In the genomic region with DNA sequence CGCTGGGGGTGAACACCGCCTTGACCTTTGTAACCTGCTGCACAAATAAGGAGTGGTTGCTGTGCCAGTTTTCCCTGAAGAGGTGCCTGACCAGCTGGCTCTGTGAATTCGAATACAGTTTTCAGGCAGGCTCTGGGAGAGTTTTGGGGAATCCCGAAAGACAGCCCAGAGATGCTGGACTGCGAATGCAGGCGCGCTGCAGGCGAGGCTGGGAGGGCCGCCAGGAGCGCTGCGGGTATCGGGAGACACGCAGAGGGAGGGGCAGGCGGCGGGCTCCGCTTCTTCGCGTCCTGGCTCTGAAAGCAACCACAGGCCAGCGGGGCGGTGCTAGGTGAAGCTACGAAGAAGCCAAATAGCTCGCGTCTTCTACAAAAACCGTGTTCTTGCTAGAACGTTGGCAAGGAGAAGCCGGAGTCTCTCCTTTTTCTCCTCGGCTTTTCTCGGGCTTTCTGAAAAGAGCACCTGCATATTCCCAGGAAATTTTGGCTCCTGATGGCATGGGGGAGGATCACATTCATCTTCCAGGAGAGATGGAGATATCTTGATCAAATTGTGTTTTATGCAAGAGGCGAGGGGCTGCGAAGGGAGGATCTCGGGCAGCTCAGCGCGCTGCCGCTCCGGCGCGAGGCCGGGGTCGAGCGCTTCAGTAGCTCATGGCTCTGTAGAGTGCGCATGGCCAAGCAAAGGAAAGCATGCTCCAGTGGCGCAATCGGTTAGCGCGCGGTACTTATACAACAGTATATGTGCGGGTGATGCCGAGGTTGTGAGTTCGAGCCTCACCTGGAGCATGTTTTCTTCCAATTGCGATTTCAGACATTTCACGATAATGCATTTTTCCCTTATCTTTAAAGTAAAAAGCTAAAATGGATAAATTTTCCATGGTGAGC, we compare ENCODE assay signal across 1 cellular context.
TF ChIP-seq lines count a peak whose summit lies in the region.

No MANE protein-coding gene starts in this region.

TF ChIP-seq in WTC11, 78 proteins besides CTCF, POLR2A, EP300 and RAD21 (continued from another document and continues in another):
- TF ChIP-seq, protein P1, sequence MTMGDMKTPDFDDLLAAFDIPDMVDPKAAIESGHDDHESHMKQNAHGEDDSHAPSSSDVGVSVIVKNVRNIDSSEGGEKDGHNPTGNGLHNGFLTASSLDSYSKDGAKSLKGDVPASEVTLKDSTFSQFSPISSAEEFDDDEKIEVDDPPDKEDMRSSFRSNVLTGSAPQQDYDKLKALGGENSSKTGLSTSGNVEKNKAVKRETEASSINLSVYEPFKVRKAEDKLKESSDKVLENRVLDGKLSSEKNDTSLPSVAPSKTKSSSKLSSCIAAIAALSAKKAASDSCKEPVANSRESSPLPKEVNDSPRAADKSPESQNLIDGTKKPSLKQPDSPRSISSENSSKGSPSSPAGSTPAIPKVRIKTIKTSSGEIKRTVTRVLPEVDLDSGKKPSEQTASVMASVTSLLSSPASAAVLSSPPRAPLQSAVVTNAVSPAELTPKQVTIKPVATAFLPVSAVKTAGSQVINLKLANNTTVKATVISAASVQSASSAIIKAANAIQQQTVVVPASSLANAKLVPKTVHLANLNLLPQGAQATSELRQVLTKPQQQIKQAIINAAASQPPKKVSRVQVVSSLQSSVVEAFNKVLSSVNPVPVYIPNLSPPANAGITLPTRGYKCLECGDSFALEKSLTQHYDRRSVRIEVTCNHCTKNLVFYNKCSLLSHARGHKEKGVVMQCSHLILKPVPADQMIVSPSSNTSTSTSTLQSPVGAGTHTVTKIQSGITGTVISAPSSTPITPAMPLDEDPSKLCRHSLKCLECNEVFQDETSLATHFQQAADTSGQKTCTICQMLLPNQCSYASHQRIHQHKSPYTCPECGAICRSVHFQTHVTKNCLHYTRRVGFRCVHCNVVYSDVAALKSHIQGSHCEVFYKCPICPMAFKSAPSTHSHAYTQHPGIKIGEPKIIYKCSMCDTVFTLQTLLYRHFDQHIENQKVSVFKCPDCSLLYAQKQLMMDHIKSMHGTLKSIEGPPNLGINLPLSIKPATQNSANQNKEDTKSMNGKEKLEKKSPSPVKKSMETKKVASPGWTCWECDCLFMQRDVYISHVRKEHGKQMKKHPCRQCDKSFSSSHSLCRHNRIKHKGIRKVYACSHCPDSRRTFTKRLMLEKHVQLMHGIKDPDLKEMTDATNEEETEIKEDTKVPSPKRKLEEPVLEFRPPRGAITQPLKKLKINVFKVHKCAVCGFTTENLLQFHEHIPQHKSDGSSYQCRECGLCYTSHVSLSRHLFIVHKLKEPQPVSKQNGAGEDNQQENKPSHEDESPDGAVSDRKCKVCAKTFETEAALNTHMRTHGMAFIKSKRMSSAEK (CRISPR knock-in tag; IDR thresholded peaks at IDR 0.05; ENCODE audit: borderline replicate concordance), result no peak
- TF ChIP-seq ZNF219 (CRISPR knock-in tag; IDR thresholded peaks at IDR 0.05; ENCODE audit: borderline replicate concordance) (no peak), CBFB (CRISPR knock-in tag; IDR thresholded peaks at IDR 0.05; ENCODE audit: low read depth) (no peak), MXD4 (CRISPR knock-in tag; IDR thresholded peaks at IDR 0.05; ENCODE audit: borderline replicate concordance) (no peak), ATF1 (CRISPR knock-in tag; IDR thresholded peaks at IDR 0.05) (no peak), ZNF232 (CRISPR knock-in tag; IDR thresholded peaks at IDR 0.05) (peak; percentile 38; the same call in 1 of the 2 replicates), SOX15 (CRISPR knock-in tag; IDR thresholded peaks at IDR 0.05) (no peak), CREM (CRISPR knock-in tag; IDR thresholded peaks at IDR 0.05) (no peak), FOXK1 (CRISPR knock-in tag; IDR thresholded peaks at IDR 0.05) (peak; percentile 68), NR3C1 (CRISPR knock-in tag; conservative IDR thresholded peaks at IDR 0.05; ENCODE audit: low read depth) (no peak), TP53 (CRISPR knock-in tag; IDR thresholded peaks at IDR 0.05) (no peak), OVOL2 (CRISPR knock-in tag; IDR thresholded peaks at IDR 0.05; ENCODE audit: borderline replicate concordance) (no peak), NFYB (CRISPR knock-in tag; conservative IDR thresholded peaks at IDR 0.05; ENCODE audit: low read depth) (no peak), SP1 (CRISPR knock-in tag; conservative IDR thresholded peaks at IDR 0.05) (0 out of 2 replicates have a peak, but pooled peaks have one; percentile 19), RELA (CRISPR knock-in tag; IDR thresholded peaks at IDR 0.05; ENCODE audit: borderline replicate concordance) (no peak), ZBTB21 (CRISPR knock-in tag; IDR thresholded peaks at IDR 0.05; ENCODE audit: borderline replicate concordance) (no peak), NFE2L1 (CRISPR knock-in tag; IDR thresholded peaks at IDR 0.05) (0 out of 2 replicates have a peak, but pooled peaks have one; percentile 25), RORB (CRISPR knock-in tag; IDR thresholded peaks at IDR 0.05) (no peak), ESRRA (CRISPR knock-in tag; IDR thresholded peaks at IDR 0.05; ENCODE audit: borderline replicate concordance) (no peak)
- TF ChIP-seq, protein P2, sequence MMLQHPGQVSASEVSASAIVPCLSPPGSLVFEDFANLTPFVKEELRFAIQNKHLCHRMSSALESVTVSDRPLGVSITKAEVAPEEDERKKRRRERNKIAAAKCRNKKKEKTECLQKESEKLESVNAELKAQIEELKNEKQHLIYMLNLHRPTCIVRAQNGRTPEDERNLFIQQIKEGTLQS (CRISPR knock-in tag; conservative IDR thresholded peaks at IDR 0.05), result no peak
- TF ChIP-seq, protein P3, sequence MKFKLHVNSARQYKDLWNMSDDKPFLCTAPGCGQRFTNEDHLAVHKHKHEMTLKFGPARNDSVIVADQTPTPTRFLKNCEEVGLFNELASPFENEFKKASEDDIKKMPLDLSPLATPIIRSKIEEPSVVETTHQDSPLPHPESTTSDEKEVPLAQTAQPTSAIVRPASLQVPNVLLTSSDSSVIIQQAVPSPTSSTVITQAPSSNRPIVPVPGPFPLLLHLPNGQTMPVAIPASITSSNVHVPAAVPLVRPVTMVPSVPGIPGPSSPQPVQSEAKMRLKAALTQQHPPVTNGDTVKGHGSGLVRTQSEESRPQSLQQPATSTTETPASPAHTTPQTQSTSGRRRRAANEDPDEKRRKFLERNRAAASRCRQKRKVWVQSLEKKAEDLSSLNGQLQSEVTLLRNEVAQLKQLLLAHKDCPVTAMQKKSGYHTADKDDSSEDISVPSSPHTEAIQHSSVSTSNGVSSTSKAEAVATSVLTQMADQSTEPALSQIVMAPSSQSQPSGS (CRISPR knock-in tag; IDR thresholded peaks at IDR 0.05; ENCODE audit: borderline replicate concordance, low read depth), result no peak
- TF ChIP-seq, protein P4, sequence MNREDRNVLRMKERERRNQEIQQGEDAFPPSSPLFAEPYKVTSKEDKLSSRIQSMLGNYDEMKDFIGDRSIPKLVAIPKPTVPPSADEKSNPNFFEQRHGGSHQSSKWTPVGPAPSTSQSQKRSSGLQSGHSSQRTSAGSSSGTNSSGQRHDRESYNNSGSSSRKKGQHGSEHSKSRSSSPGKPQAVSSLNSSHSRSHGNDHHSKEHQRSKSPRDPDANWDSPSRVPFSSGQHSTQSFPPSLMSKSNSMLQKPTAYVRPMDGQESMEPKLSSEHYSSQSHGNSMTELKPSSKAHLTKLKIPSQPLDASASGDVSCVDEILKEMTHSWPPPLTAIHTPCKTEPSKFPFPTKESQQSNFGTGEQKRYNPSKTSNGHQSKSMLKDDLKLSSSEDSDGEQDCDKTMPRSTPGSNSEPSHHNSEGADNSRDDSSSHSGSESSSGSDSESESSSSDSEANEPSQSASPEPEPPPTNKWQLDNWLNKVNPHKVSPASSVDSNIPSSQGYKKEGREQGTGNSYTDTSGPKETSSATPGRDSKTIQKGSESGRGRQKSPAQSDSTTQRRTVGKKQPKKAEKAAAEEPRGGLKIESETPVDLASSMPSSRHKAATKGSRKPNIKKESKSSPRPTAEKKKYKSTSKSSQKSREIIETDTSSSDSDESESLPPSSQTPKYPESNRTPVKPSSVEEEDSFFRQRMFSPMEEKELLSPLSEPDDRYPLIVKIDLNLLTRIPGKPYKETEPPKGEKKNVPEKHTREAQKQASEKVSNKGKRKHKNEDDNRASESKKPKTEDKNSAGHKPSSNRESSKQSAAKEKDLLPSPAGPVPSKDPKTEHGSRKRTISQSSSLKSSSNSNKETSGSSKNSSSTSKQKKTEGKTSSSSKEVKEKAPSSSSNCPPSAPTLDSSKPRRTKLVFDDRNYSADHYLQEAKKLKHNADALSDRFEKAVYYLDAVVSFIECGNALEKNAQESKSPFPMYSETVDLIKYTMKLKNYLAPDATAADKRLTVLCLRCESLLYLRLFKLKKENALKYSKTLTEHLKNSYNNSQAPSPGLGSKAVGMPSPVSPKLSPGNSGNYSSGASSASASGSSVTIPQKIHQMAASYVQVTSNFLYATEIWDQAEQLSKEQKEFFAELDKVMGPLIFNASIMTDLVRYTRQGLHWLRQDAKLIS (CRISPR knock-in tag; IDR thresholded peaks at IDR 0.05; ENCODE audit: borderline replicate concordance), result 0 out of 2 replicates have a peak, but pooled peaks have one; percentile 27
- TF ChIP-seq, protein P5, sequence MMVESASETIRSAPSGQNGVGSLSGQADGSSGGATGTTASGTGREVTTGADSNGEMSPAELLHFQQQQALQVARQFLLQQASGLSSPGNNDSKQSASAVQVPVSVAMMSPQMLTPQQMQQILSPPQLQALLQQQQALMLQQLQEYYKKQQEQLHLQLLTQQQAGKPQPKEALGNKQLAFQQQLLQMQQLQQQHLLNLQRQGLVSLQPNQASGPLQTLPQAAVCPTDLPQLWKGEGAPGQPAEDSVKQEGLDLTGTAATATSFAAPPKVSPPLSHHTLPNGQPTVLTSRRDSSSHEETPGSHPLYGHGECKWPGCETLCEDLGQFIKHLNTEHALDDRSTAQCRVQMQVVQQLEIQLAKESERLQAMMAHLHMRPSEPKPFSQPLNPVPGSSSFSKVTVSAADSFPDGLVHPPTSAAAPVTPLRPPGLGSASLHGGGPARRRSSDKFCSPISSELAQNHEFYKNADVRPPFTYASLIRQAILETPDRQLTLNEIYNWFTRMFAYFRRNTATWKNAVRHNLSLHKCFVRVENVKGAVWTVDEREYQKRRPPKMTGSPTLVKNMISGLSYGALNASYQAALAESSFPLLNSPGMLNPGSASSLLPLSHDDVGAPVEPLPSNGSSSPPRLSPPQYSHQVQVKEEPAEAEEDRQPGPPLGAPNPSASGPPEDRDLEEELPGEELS (CRISPR knock-in tag; IDR thresholded peaks at IDR 0.05), result 0 out of 2 replicates have a peak, but pooled peaks have one; percentile 80
- TF ChIP-seq, protein P6, sequence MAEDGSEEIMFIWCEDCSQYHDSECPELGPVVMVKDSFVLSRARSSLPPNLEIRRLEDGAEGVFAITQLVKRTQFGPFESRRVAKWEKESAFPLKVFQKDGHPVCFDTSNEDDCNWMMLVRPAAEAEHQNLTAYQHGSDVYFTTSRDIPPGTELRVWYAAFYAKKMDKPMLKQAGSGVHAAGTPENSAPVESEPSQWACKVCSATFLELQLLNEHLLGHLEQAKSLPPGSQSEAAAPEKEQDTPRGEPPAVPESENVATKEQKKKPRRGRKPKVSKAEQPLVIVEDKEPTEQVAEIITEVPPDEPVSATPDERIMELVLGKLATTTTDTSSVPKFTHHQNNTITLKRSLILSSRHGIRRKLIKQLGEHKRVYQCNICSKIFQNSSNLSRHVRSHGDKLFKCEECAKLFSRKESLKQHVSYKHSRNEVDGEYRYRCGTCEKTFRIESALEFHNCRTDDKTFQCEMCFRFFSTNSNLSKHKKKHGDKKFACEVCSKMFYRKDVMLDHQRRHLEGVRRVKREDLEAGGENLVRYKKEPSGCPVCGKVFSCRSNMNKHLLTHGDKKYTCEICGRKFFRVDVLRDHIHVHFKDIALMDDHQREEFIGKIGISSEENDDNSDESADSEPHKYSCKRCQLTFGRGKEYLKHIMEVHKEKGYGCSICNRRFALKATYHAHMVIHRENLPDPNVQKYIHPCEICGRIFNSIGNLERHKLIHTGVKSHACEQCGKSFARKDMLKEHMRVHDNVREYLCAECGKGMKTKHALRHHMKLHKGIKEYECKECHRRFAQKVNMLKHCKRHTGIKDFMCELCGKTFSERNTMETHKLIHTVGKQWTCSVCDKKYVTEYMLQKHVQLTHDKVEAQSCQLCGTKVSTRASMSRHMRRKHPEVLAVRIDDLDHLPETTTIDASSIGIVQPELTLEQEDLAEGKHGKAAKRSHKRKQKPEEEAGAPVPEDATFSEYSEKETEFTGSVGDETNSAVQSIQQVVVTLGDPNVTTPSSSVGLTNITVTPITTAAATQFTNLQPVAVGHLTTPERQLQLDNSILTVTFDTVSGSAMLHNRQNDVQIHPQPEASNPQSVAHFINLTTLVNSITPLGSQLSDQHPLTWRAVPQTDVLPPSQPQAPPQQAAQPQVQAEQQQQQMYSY (CRISPR knock-in tag; IDR thresholded peaks at IDR 0.05), result no peak
- TF ChIP-seq, protein P7, sequence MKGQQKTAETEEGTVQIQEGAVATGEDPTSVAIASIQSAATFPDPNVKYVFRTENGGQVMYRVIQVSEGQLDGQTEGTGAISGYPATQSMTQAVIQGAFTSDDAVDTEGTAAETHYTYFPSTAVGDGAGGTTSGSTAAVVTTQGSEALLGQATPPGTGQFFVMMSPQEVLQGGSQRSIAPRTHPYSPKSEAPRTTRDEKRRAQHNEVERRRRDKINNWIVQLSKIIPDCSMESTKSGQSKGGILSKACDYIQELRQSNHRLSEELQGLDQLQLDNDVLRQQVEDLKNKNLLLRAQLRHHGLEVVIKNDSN (CRISPR knock-in tag; IDR thresholded peaks at IDR 0.05), result peak; percentile 56; the same call in 1 of the 2 replicates
- TF ChIP-seq, protein P8, sequence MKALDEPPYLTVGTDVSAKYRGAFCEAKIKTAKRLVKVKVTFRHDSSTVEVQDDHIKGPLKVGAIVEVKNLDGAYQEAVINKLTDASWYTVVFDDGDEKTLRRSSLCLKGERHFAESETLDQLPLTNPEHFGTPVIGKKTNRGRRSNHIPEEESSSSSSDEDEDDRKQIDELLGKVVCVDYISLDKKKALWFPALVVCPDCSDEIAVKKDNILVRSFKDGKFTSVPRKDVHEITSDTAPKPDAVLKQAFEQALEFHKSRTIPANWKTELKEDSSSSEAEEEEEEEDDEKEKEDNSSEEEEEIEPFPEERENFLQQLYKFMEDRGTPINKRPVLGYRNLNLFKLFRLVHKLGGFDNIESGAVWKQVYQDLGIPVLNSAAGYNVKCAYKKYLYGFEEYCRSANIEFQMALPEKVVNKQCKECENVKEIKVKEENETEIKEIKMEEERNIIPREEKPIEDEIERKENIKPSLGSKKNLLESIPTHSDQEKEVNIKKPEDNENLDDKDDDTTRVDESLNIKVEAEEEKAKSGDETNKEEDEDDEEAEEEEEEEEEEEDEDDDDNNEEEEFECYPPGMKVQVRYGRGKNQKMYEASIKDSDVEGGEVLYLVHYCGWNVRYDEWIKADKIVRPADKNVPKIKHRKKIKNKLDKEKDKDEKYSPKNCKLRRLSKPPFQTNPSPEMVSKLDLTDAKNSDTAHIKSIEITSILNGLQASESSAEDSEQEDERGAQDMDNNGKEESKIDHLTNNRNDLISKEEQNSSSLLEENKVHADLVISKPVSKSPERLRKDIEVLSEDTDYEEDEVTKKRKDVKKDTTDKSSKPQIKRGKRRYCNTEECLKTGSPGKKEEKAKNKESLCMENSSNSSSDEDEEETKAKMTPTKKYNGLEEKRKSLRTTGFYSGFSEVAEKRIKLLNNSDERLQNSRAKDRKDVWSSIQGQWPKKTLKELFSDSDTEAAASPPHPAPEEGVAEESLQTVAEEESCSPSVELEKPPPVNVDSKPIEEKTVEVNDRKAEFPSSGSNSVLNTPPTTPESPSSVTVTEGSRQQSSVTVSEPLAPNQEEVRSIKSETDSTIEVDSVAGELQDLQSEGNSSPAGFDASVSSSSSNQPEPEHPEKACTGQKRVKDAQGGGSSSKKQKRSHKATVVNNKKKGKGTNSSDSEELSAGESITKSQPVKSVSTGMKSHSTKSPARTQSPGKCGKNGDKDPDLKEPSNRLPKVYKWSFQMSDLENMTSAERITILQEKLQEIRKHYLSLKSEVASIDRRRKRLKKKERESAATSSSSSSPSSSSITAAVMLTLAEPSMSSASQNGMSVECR (CRISPR knock-in tag; IDR thresholded peaks at IDR 0.05; ENCODE audit: borderline replicate concordance), result peak; percentile 29; the same call in 1 of the 2 replicates
- TF ChIP-seq, protein P9, sequence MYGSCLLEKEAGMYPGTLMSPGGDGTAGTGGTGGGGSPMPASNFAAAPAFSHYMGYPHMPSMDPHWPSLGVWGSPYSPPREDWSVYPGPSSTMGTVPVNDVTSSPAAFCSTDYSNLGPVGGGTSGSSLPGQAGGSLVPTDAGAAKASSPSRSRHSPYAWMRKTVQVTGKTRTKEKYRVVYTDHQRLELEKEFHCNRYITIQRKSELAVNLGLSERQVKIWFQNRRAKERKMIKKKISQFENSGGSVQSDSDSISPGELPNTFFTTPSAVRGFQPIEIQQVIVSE (CRISPR knock-in tag; IDR thresholded peaks at IDR 0.05; ENCODE audit: borderline replicate concordance), result no peak
